ENCODE assay signal across 26 cellular contexts in genomic region chr9:112034216-112034611, GRCh38.
DNase-seq lines count a peak whose midpoint lies in the region; ATAC-seq, FAIRE-seq and TF ChIP-seq lines count a peak whose summit lies in the region.
"Had no signal": no experiment of that assay in that cellular context is flagged by ENCODE, and none has a peak within 500 bp of the region (broad histone marks: within the 10 kb centered on the region; RNA-seq: fewer than 3 reads in every experiment).

No MANE protein-coding gene starts in this region.

- TF ChIP-seq CTCF in GM12865 (IDR thresholded peaks at IDR 0.05; ENCODE audit: insufficient read depth, low read depth, low read length, missing control alignments) (no peak), HFFc6 (IDR thresholded peaks at IDR 0.05) (no peak), GM12878 (IDR thresholded peaks at IDR 0.05 in 2 of 3, conservative IDR thresholded peaks at IDR 0.05 in 1 of 3; ENCODE audit: control insufficient read depth in 2 of 3, extremely low read depth in 1 of 3, insufficient read depth in 1 of 3, low read depth in 3 of 3, low read length in 3 of 3) (no peak), breast epithelium (IDR thresholded peaks at IDR 0.05) (no peak)

- intact Hi-C loops in GM12878 (cut with micrococcal nuclease; ENCODE audit: unreplicated experiment): no loop called here
- intact Hi-C loops in breast epithelium (cut with DNase I; ENCODE audit: low total_unique reads): no loop called here

- H3K27ac ChIP-seq in GM12878 (ENCODE audit: control insufficient read depth, insufficient read depth) (peak overlapping the region; percentile 97), breast epithelium (no peak overlapping the region)
- H3K27ac ChIP-seq: thyroid gland had no signal

- no TSS peak for BruUV-seq in GM12878 (replicated peaks; lab: Mats Ljungman, UMichigan)

- H3K4me1 Mint-ChIP-seq in HFFc6 (ENCODE audit: low read depth) (peaks cover 94% of the 10 kb centered on the region), naive B cell (peaks cover 68 to 98% (median 82%) of the 10 kb centered on the region in 3 donors)

- peaks cover 6% of the 10 kb centered on the region for H3K79me2 ChIP-seq in GM12878 (ENCODE audit: control insufficient read depth, insufficient read depth, low read length)

- H2AFZ ChIP-seq in GM12878 (ENCODE audit: control insufficient read depth, low read depth, low read length): no peak overlapping the region
- H2AFZ ChIP-seq: GM23338 had no signal

- CTCF ChIA-PET in GM12878 (lab: Yijun Ruan, JAX): interaction anchor here (1.1 to 4.8 kb wide), 13 partner anchors 12 to 47 kb away, joined by 3 to 41 read pairs (median 8); no protein-coding TSS in a partner anchor

- in situ Hi-C loops in GM12878 (cut with MboI): no loop called here

- no peak for TF ChIP-seq POLR2A in GM12878 (IDR thresholded peaks at IDR 0.05; ENCODE audit: low read depth, low read length)
- TF ChIP-seq POLR2A in breast epithelium (IDR thresholded peaks at IDR 0.05): no peak

- H3K27ac Mint-ChIP-seq in HFFc6 (peak overlapping the region; percentile 20; the same call in 1 of the 2 replicates), naive B cell (peak overlapping the region in 5 of 6 donors; percentile 25 to 93 (median 89))
- H3K27ac Mint-ChIP-seq: activated naive CD8-positive, alpha-beta T cell; activated T-helper 17 cell treated with anti-CD3 and anti-CD28 coated beads, Interleukin-2, amount 50 U/mL, for 72 hours; GM23338; mesothelial cell of epicardium; natural killer cell; stimulated activated naive CD8-positive, alpha-beta T cell treated with anti-CD3 and anti-CD28 coated beads, Interleukin-15, Interleukin-2, amounts not matched to agents 100 ng/mL and 50 ng/mL, for 24 hours had no signal

- ATAC-seq in GM12878: no peak
- no peak for ATAC-seq in naive B cell (ENCODE audit: low read depth in 2 of 2)
- ATAC-seq in GM19452 (IDR thresholded peaks at IDR 0.05; ENCODE audit: unreplicated experiment): no peak
- ATAC-seq: activated T-helper 17 cell treated with anti-CD3 and anti-CD28 coated beads, Interleukin-2, amount 50 U/mL, for 72 hours; GM23338; left colon; natural killer cell had no signal

- H3K4me3 Mint-ChIP-seq in HFFc6: no peak overlapping the region
- H3K4me3 Mint-ChIP-seq in naive B cell: peak overlapping the region in 7 of 8 donors; percentile 25 to 87 (median 75)
- H3K4me3 Mint-ChIP-seq: activated naive CD8-positive, alpha-beta T cell; activated T-helper 17 cell treated with anti-CD3 and anti-CD28 coated beads, Interleukin-2, amount 50 U/mL, for 72 hours; GM23338; mesothelial cell of epicardium; natural killer cell; stimulated activated naive CD8-positive, alpha-beta T cell treated with anti-CD3 and anti-CD28 coated beads, Interleukin-15, Interleukin-2, amounts not matched to agents 100 ng/mL and 50 ng/mL, for 24 hours had no signal

- RAD21 ChIA-PET in GM12878 (lab: Charles Lee; ENCODE audit: unreplicated experiment): interaction anchor here (1.1 to 14.7 kb wide), 13 partner anchors 14 to 274 kb away, joined by 3 to 339 read pairs (median 26); partner anchors contain the start of gene UGCG

- peaks cover 5% of the 10 kb centered on the region; the same call in 1 of the 2 replicates for H3K36me3 Mint-ChIP-seq in HFFc6 (ENCODE audit: low read depth)
- no peaks in the 10 kb centered on the region for H3K36me3 Mint-ChIP-seq in naive B cell
- H3K36me3 Mint-ChIP-seq: CD4-positive, CD25-positive, alpha-beta regulatory T cell had no signal

- H3K9ac ChIP-seq in GM12878 (ENCODE audit: control insufficient read depth, insufficient read depth, low read length): peak overlapping the region; percentile 67

- H3K27me3 ChIP-seq in GM12878 (replicated peaks in 1 of 2; ENCODE audit: control insufficient read depth in 2 of 2, insufficient read depth in 2 of 2, low read length in 1 of 2) (no peaks in the 10 kb centered on the region), breast epithelium (no peaks in the 10 kb centered on the region)
- H3K27me3 ChIP-seq: thyroid gland had no signal

- H4K20me1 ChIP-seq in GM12878 (ENCODE audit: control insufficient read depth, insufficient read depth): no peaks in the 10 kb centered on the region

- no peaks in the 10 kb centered on the region for H3K36me3 ChIP-seq in GM12878 (ENCODE audit: control insufficient read depth in 2 of 2, insufficient read depth in 2 of 2, low read length in 1 of 2)
- H3K36me3 ChIP-seq in breast epithelium: no peaks in the 10 kb centered on the region
- H3K36me3 ChIP-seq: thyroid gland had no signal

- DNase-seq in GM12865 (ENCODE audit: low read depth) (peak; percentile 57), HFFc6 (no peak), GM12878 (ENCODE audit: low read depth, low spot score) (no peak), naive B cell (no peak), breast epithelium (ENCODE audit: low spot score in 2 of 2) (no peak)
- no peak for DNase-seq in activated CD4-positive, CD25-positive, alpha-beta regulatory T cell treated with anti-CD3 and anti-CD28 coated beads, Interleukin-2, amount 50 U/mL, for 72 hours
- DNase-seq: activated CD4-positive, alpha-beta T cell treated with anti-CD3 and anti-CD28 coated beads for 4 hours; activated CD8-positive, alpha-beta memory T cell treated with anti-CD3 and anti-CD28 coated beads, Interleukin-2, amount 50 U/mL, for 48 hours; CD4-positive, CD25-positive, alpha-beta regulatory T cell; effector CD8-positive, alpha-beta T cell; erythroblast; foreskin fibroblast; left colon; MV-4-11; natural killer cell; SIG-M5; stimulated activated CD4-positive, alpha-beta T cell treated with anti-CD3 and anti-CD28 coated beads, Interleukin-4, amount 100 ng/mL, for 4 hours; T-helper 1 cell; thyroid gland had no signal

- SMC1A ChIA-PET in GM12878 (lab: Charles Lee; ENCODE audit: uncharacterized antibody, unreplicated experiment): interaction anchor here (0.7 to 14.5 kb wide), 28 partner anchors 10 to 271 kb away, joined by 3 to 313 read pairs (median 5); no protein-coding TSS in a partner anchor

- WGBS in GM12878 (ENCODE audit: insufficient coverage, insufficient replicate concordance, low lambda C conversion rate, missing lambda C conversion rate): 78% methylated on average over 2 of the region's 2 CpGs

- H3K27me3 Mint-ChIP-seq in HFFc6 (ENCODE audit: insufficient read depth): no peaks in the 10 kb centered on the region
- H3K27me3 Mint-ChIP-seq in naive B cell: no peaks in the 10 kb centered on the region
- H3K27me3 Mint-ChIP-seq: CD4-positive, CD25-positive, alpha-beta regulatory T cell; stimulated activated naive CD8-positive, alpha-beta T cell treated with anti-CD3 and anti-CD28 coated beads, Interleukin-15, Interleukin-2, amounts not matched to agents 100 ng/mL and 50 ng/mL, for 24 hours had no signal

- H3K4me1 ChIP-seq in GM12878 (ENCODE audit: control insufficient read depth, insufficient read depth, low read length): peaks cover 76% of the 10 kb centered on the region
- H3K4me1 ChIP-seq in breast epithelium: no peaks in the 10 kb centered on the region

- H3K9me3 ChIP-seq in GM12878 (replicated peaks; ENCODE audit: control insufficient read depth, insufficient read depth, low read length): no peaks in the 10 kb centered on the region; the same call in 2 of the 3 replicates
- no peaks in the 10 kb centered on the region for H3K9me3 ChIP-seq in breast epithelium
- H3K9me3 ChIP-seq: thyroid gland had no signal

- peak overlapping the region; percentile 85 for H3K4me2 ChIP-seq in GM12878 (ENCODE audit: control insufficient read depth, insufficient read depth)
- H3K4me2 ChIP-seq: GM23338 had no signal

- no peak for TF ChIP-seq EP300 in GM12878 (IDR thresholded peaks at IDR 0.05; ENCODE audit: borderline replicate concordance in 1 of 2, control insufficient read depth in 1 of 2, low read depth in 2 of 2, low read length in 2 of 2)

- no peak overlapping the region; the same call in 1 of the 2 replicates for H3K4me3 ChIP-seq in GM12865 (ENCODE audit: low read depth, low read length)
- H3K4me3 ChIP-seq in GM12878: 0 out of 2 replicates have a peak overlapping the region, but pooled peaks have one; percentile 14
- H3K4me3 ChIP-seq in breast epithelium: no peak overlapping the region
- H3K4me3 ChIP-seq: GM23338, thyroid gland had no signal

- POLR2A ChIA-PET in GM12878 (lab: Charles Lee): interaction anchor here (0.5 to 10.9 kb wide), 14 partner anchors 11 to 311 kb away, joined by 3 to 158 read pairs (median 6); no protein-coding TSS in a partner anchor

- FAIRE-seq in GM12878 (lab: Jason Lieb, UNC): no peak
- FAIRE-seq: TTC549 had no signal

- no peak for TF ChIP-seq RAD21 in GM12878 (IDR thresholded peaks at IDR 0.05; ENCODE audit: insufficient read depth, low read depth, low read length)

- H3K9me3 Mint-ChIP-seq in HFFc6: no peaks in the 10 kb centered on the region
- H3K9me3 Mint-ChIP-seq in naive B cell: peaks cover 0 to 8% (median 0%) of the 10 kb centered on the region in 7 donors
- H3K9me3 Mint-ChIP-seq: activated T-helper 17 cell treated with anti-CD3 and anti-CD28 coated beads, Interleukin-2, amount 50 U/mL, for 72 hours; GM23338; mesothelial cell of epicardium; natural killer cell; stimulated activated naive CD8-positive, alpha-beta T cell treated with anti-CD3 and anti-CD28 coated beads, Interleukin-15, Interleukin-2, amounts not matched to agents 100 ng/mL and 50 ng/mL, for 24 hours had no signal

TF ChIP-seq in GM12878, 131 proteins besides CTCF, POLR2A, EP300 and RAD21 (continues in another document):
- TF ChIP-seq ZNF207 (IDR thresholded peaks at IDR 0.05; ENCODE audit: borderline replicate concordance) (no peak), FOXK2 (IDR thresholded peaks at IDR 0.05) (no peak), MEF2A (IDR thresholded peaks at IDR 0.05; ENCODE audit: insufficient read depth, low read depth, low read length) (no peak), SPI1 (IDR thresholded peaks at IDR 0.05; ENCODE audit: borderline replicate concordance, insufficient read depth, low read depth, low read length) (no peak)
- TF ChIP-seq, protein P1, sequence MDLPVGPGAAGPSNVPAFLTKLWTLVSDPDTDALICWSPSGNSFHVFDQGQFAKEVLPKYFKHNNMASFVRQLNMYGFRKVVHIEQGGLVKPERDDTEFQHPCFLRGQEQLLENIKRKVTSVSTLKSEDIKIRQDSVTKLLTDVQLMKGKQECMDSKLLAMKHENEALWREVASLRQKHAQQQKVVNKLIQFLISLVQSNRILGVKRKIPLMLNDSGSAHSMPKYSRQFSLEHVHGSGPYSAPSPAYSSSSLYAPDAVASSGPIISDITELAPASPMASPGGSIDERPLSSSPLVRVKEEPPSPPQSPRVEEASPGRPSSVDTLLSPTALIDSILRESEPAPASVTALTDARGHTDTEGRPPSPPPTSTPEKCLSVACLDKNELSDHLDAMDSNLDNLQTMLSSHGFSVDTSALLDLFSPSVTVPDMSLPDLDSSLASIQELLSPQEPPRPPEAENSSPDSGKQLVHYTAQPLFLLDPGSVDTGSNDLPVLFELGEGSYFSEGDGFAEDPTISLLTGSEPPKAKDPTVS (IDR thresholded peaks at IDR 0.05; ENCODE audit: low read depth, low read length): no peak
